ENCODE assay signal across 9 cellular contexts in the genomic region with DNA sequence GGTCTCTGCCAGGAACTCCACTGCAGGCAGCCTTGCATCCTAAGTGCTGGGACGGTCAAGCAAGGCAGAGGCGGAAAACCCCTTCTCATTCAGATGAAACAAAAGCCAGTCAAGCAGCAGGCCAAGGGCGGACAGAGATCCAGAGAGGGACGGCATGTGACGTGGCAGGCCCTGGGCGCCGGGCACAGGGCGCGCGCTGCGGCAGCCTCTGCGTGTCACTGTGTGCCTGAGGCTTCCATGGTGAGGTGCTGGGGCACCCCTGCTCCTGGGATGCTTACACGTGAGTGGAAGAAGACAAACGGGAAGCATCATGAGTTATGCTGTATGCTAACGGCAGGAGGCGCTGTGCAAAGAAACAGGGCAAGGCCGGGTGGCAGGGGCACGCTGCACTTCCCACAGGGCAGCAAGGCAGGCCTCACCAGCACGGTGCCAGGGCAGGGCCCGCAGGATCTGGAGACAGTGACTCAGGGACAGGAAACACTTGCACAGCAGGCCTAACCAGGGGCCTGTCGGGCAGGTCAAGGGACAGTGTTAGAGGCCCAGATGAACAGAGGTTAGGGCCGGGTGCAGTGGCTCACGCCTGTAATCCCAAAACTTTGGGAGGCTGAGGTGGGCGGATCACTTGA. TPM values are rescaled to one million over a fixed set of nuclear protein-coding genes. Genes with fewer than 3 reads are reported as not detected.
DNase-seq lines count a peak whose midpoint lies in the region; ATAC-seq and TF ChIP-seq lines count a peak whose summit lies in the region.
"Had no signal": no experiment of that assay in that cellular context is flagged by ENCODE, and none has a peak within 500 bp of the region (broad histone marks: within the 10 kb centered on the region; RNA-seq: fewer than 3 reads in every experiment).

No MANE protein-coding gene starts in this region.

- peak; percentile 59 for DNase-seq in activated effector memory CD4-positive, alpha-beta T cell treated with anti-CD3 and anti-CD28 coated beads, Interleukin-2, amount 50 U/mL, for 16 hours
- DNase-seq in activated effector memory CD4-positive, alpha-beta T cell treated with Interleukin-2 at 50 U/mL for 16 hours, result no peak
- DNase-seq in astrocyte of the spinal cord (ENCODE audit: low read depth, low spot score) (no peak), left colon (peak in 1 of 2 donors; percentile 65), upper lobe of left lung (peak; percentile 34 to 65), germinal center (ENCODE audit: low spot score) (no peak)
- DNase-seq: activated CD4-positive, CD25-positive, alpha-beta regulatory T cell had no signal

- H3K27ac ChIP-seq in upper lobe of left lung, result peak overlapping the region; percentile 43 to 81 (median 78)

- H3K4me3 ChIP-seq in astrocyte of the spinal cord (ENCODE audit: low read depth, low read length) (no peak overlapping the region), upper lobe of left lung (no peak overlapping the region)

- H3K9me3 ChIP-seq in upper lobe of left lung, result no peaks in the 10 kb centered on the region

- no peak for TF ChIP-seq POLR2A in upper lobe of left lung (IDR thresholded peaks at IDR 0.05)

- intact Hi-C loops in left colon (cut with DNase I, micrococcal nuclease), result no loop called here

- peaks cover 89 to 94% (median 92%) of the 10 kb centered on the region in 4 donors for H3K4me1 ChIP-seq in upper lobe of left lung

- ATAC-seq in left colon, result peak; percentile 40
- no peak for ATAC-seq in upper lobe of left lung (ENCODE audit: low FRiP score in 2 of 2)
- ATAC-seq in GM21515 (IDR thresholded peaks at IDR 0.05; ENCODE audit: unreplicated experiment), result no peak
- no peak for ATAC-seq in HG03039 (IDR thresholded peaks at IDR 0.05; ENCODE audit: unreplicated experiment)

- TF ChIP-seq CTCF in astrocyte of the spinal cord (IDR thresholded peaks at IDR 0.05; ENCODE audit: low read depth, low read length) (peak; percentile 65), upper lobe of left lung (IDR thresholded peaks at IDR 0.05) (peak; percentile 8 to 48 (median 38))

- peaks cover 0 to 13% (median 3%) of the 10 kb centered on the region in 4 donors for H3K36me3 ChIP-seq in upper lobe of left lung

- H3K27me3 ChIP-seq in upper lobe of left lung, result no peaks in the 10 kb centered on the region

- WGBS in upper lobe of left lung, 2 donors, result 68 to 81% methylated on average over 20 to 24 of the region's 24 CpGs

- no peak for TF ChIP-seq EP300 in upper lobe of left lung (IDR thresholded peaks at IDR 0.05)

- in situ Hi-C loops in astrocyte of the spinal cord (cut with HindIII; ENCODE audit: low sequenced_read_pairs), result no loop called here

RNA-seq across cellular contexts. Expression of a gene that starts 6.1 kb away (rescaled TPM):
- total RNA-seq in left colon, result 10 to 100 TPM; 62.8 to 63.7 TPM
- 10 to 100 TPM; 39.5 to 97.4 (median 53.4) TPM for total RNA-seq in upper lobe of left lung

Comparison
In these comparisons a context has a peak if more than half of its experiments do, and no peak if none do; other contexts are left out.
1. DNase-seq: peak in activated effector memory CD4-positive, alpha-beta T cell treated with anti-CD3 and anti-CD28 coated beads, Interleukin-2, amount 50 U/mL, for 16 hours (single experiment) and upper lobe of left lung (2 of 2); none in activated effector memory CD4-positive, alpha-beta T cell treated with Interleukin-2 at 50 U/mL for 16 hours (single experiment), astrocyte of the spinal cord (single experiment) and germinal center (single experiment).